In the genomic region with DNA sequence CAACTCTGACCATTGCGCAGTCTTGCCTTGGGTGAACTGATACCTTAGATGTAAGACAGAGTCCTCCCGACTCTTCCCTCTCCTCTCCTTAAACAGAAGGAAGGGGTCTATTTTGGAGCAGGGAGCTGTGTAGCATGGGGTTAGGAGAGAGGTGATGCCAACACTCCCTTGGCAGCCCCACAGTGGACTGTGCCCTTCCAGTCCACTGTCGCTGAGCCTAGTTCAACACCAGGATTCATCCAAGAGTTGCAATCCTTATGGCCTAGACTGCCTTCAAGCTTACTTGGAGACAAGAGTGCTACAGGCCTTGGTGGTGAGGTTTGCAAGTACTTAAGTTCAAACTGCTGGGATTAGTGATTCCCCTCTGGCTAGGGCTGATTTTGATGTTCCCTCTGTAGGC, we compare ENCODE assay signal across 2 cellular contexts.
TF ChIP-seq lines count a peak whose summit lies in the region.

No MANE protein-coding gene starts in this region.

TF ChIP-seq in liver, 16 proteins besides CTCF, POLR2A, EP300 and RAD21:
- no peak for TF ChIP-seq NR2F2 (IDR thresholded peaks at IDR 0.05)
- no peak for TF ChIP-seq FOXA2 (IDR thresholded peaks at IDR 0.05)
- TF ChIP-seq, protein P1, sequence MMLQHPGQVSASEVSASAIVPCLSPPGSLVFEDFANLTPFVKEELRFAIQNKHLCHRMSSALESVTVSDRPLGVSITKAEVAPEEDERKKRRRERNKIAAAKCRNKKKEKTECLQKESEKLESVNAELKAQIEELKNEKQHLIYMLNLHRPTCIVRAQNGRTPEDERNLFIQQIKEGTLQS (IDR thresholded peaks at IDR 0.05): no peak
- no peak for TF ChIP-seq SP1 (IDR thresholded peaks at IDR 0.05)
- no peak for TF ChIP-seq JUND (IDR thresholded peaks at IDR 0.05)
- TF ChIP-seq, protein P2, sequence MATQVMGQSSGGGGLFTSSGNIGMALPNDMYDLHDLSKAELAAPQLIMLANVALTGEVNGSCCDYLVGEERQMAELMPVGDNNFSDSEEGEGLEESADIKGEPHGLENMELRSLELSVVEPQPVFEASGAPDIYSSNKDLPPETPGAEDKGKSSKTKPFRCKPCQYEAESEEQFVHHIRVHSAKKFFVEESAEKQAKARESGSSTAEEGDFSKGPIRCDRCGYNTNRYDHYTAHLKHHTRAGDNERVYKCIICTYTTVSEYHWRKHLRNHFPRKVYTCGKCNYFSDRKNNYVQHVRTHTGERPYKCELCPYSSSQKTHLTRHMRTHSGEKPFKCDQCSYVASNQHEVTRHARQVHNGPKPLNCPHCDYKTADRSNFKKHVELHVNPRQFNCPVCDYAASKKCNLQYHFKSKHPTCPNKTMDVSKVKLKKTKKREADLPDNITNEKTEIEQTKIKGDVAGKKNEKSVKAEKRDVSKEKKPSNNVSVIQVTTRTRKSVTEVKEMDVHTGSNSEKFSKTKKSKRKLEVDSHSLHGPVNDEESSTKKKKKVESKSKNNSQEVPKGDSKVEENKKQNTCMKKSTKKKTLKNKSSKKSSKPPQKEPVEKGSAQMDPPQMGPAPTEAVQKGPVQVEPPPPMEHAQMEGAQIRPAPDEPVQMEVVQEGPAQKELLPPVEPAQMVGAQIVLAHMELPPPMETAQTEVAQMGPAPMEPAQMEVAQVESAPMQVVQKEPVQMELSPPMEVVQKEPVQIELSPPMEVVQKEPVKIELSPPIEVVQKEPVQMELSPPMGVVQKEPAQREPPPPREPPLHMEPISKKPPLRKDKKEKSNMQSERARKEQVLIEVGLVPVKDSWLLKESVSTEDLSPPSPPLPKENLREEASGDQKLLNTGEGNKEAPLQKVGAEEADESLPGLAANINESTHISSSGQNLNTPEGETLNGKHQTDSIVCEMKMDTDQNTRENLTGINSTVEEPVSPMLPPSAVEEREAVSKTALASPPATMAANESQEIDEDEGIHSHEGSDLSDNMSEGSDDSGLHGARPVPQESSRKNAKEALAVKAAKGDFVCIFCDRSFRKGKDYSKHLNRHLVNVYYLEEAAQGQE (IDR thresholded peaks at IDR 0.05): no peak
- no peak for TF ChIP-seq FOXA1 (IDR thresholded peaks at IDR 0.05)
- peak; percentile 25 for TF ChIP-seq HNF4G (IDR thresholded peaks at IDR 0.05)
- TF ChIP-seq, protein P3, sequence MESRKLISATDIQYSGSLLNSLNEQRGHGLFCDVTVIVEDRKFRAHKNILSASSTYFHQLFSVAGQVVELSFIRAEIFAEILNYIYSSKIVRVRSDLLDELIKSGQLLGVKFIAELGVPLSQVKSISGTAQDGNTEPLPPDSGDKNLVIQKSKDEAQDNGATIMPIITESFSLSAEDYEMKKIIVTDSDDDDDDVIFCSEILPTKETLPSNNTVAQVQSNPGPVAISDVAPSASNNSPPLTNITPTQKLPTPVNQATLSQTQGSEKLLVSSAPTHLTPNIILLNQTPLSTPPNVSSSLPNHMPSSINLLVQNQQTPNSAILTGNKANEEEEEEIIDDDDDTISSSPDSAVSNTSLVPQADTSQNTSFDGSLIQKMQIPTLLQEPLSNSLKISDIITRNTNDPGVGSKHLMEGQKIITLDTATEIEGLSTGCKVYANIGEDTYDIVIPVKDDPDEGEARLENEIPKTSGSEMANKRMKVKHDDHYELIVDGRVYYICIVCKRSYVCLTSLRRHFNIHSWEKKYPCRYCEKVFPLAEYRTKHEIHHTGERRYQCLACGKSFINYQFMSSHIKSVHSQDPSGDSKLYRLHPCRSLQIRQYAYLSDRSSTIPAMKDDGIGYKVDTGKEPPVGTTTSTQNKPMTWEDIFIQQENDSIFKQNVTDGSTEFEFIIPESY (IDR thresholded peaks at IDR 0.05): no peak
- TF ChIP-seq TAF1 (conservative IDR thresholded peaks at IDR 0.05): no peak
- no peak for TF ChIP-seq RXRA (IDR thresholded peaks at IDR 0.05)
- TF ChIP-seq, protein P4, sequence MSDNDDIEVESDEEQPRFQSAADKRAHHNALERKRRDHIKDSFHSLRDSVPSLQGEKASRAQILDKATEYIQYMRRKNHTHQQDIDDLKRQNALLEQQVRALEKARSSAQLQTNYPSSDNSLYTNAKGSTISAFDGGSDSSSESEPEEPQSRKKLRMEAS (IDR thresholded peaks at IDR 0.05): no peak
- no peak for TF ChIP-seq YY1 (IDR thresholded peaks at IDR 0.05)
- no peak for TF ChIP-seq GABPA (IDR thresholded peaks at IDR 0.05 in 1 of 2, conservative IDR thresholded peaks at IDR 0.05 in 1 of 2)
- TF ChIP-seq EGR1 (IDR thresholded peaks at IDR 0.05; ENCODE audit: low read depth in 2 of 2): no peak
- TF ChIP-seq HNF4A (conservative IDR thresholded peaks at IDR 0.05): peak; percentile 74 to 86

TF ChIP-seq in HepG2, 621 proteins besides CTCF, POLR2A, EP300 and RAD21:
- no peak for TF ChIP-seq MIXL1 (CRISPR knock-in tag; IDR thresholded peaks at IDR 0.05)
- no peak for TF ChIP-seq ZNF567 (CRISPR knock-in tag; IDR thresholded peaks at IDR 0.05; ENCODE audit: borderline replicate concordance)
- TF ChIP-seq PCBP2 (optimal IDR thresholded peaks at IDR 0.05; ENCODE audit: low read depth, low read length, poor library complexity, severe bottlenecking): no peak
- no peak for TF ChIP-seq SRSF1 (optimal IDR thresholded peaks at IDR 0.05; ENCODE audit: low read depth, low read length)
- TF ChIP-seq ZNF768 (CRISPR knock-in tag; IDR thresholded peaks at IDR 0.05): no peak
